24 cellular contexts compared by ENCODE assay signal in genomic region chr13:110445722-110446569, GRCh38.
DNase-seq lines count a peak whose midpoint lies in the region; ATAC-seq, FAIRE-seq and TF ChIP-seq lines count a peak whose summit lies in the region.
"Had no signal": no experiment of that assay in that cellular context is flagged by ENCODE, and none has a peak within 500 bp of the region (broad histone marks: within the 10 kb centered on the region; RNA-seq: fewer than 3 reads in every experiment).

No MANE protein-coding gene starts in this region.

- H3K27me3 ChIP-seq in bronchial epithelial cell (ENCODE audit: control insufficient read depth, insufficient read depth, low read length) (no peaks in the 10 kb centered on the region), HepG2 (ENCODE audit: control insufficient read depth in 1 of 2, insufficient read depth in 2 of 2, low read length in 2 of 2) (peaks cover 3 to 64% of the 10 kb centered on the region in 2 experiments; a peak in 4 of 5 replicates)
- H3K27me3 ChIP-seq: MG63, ovary, upper lobe of left lung had no signal

- FAIRE-seq in bronchial epithelial cell (lab: Jason Lieb, UNC) (no peak), HepG2 (lab: Jason Lieb, UNC) (no peak)
- FAIRE-seq: A204.1, frontal cortex had no signal

- no peak for DNase-seq in stimulated activated naive CD8-positive, alpha-beta T cell treated with anti-CD3 and anti-CD28 coated beads, Interleukin-15, amount 100 ng/mL, for 72 hours
- no peak for DNase-seq in stimulated activated naive CD8-positive, alpha-beta T cell treated with anti-CD3 and anti-CD28 coated beads, Interleukin-15, Interleukin-2, amounts not matched to agents 100 U/mL and 50 U/mL, for 24 hours
- DNase-seq in bronchial epithelial cell (ENCODE audit: low read depth) (peak; percentile 43), HepG2 (ENCODE audit: low spot score) (no peak), middle frontal gyrus (ENCODE audit: extremely low spot score, low spot score) (no peak), posterior vena cava (ENCODE audit: low spot score) (no peak)
- no peak for DNase-seq in stimulated activated CD4-positive, alpha-beta T cell treated with anti-CD3 and anti-CD28 coated beads, Interleukin-1b, Interleukin-23, amount 100 ng/mL, for 48 hours
- DNase-seq: activated B cell treated with CpG ODN at 0.5 μM for 24 hours; activated CD8-positive, alpha-beta memory T cell treated with anti-CD3 and anti-CD28 coated beads for 24 hours; activated naive CD8-positive, alpha-beta T cell treated with anti-CD3 and anti-CD28 coated beads, Interleukin-2, amount 10 ng/mL, durations not matched to agents 7 days and 5 days; CD4-positive, alpha-beta T cell; central memory CD4-positive, alpha-beta T cell; endodermal cell; left ventricle myocardium inferior; MG63; NCI-H1930; NCI-H446 treated with DMSO at 0.1 percent for 48 hours; SHP77 treated with DMSO at 0.1 percent for 48 hours; T-helper 17 cell; upper lobe of left lung had no signal

- H3K9ac ChIP-seq in HepG2 (ENCODE audit: insufficient read depth, low read depth, low read length): no peak overlapping the region

- no peaks in the 10 kb centered on the region for H4K20me1 ChIP-seq in HepG2 (ENCODE audit: insufficient read depth, low read length)

- TF ChIP-seq CTCF in bronchial epithelial cell (IDR thresholded peaks at IDR 0.05; ENCODE audit: insufficient read depth, low read length, severe bottlenecking) (no peak), HepG2 (CRISPR knock-in tag; IDR thresholded peaks at IDR 0.05) (no peak)

- CTCF ChIA-PET in HepG2 (lab: Yijun Ruan, JAX; ENCODE audit: low intra/inter-chr PET ratio, low total read pairs): no interaction called here

- intact Hi-C loops in HepG2 (cut with micrococcal nuclease; ENCODE audit: unreplicated experiment): no loop called here
- intact Hi-C loops in posterior vena cava (cut with DNase I): no loop called here

- no TSS peak for BruUV-seq in HepG2 (replicated peaks; lab: Mats Ljungman, UMichigan)

- ATAC-seq in stimulated activated naive CD8-positive, alpha-beta T cell treated with anti-CD3 and anti-CD28 coated beads, Interleukin-15, amount 100 ng/mL, for 72 hours: peak; percentile 38
- ATAC-seq in stimulated activated naive CD8-positive, alpha-beta T cell treated with anti-CD3 and anti-CD28 coated beads, Interleukin-15, Interleukin-2, amounts not matched to agents 100 U/mL and 50 U/mL, for 24 hours: no peak
- ATAC-seq in HepG2 (no peak), GM18867 (IDR thresholded peaks at IDR 0.05; ENCODE audit: unreplicated experiment) (no peak)
- ATAC-seq: T-helper 17 cell had no signal

- H3K27ac ChIP-seq in HepG2 (ENCODE audit: extremely low read length, insufficient read depth, low read length): no peak overlapping the region
- H3K27ac ChIP-seq: left ventricle myocardium inferior, upper lobe of left lung had no signal

- H2AFZ ChIP-seq in HepG2 (ENCODE audit: low read length): no peak overlapping the region

- no peak overlapping the region for H3K4me2 ChIP-seq in HepG2 (ENCODE audit: low read depth, low read length)

- H3K9me3 ChIP-seq in HepG2 (ENCODE audit: low read length): no peaks in the 10 kb centered on the region
- H3K9me3 ChIP-seq: left ventricle myocardium inferior, MG63, ovary, upper lobe of left lung had no signal

- H3K4me1 ChIP-seq in HepG2 (ENCODE audit: insufficient read depth, low read length): peaks cover 18% of the 10 kb centered on the region
- H3K4me1 ChIP-seq: upper lobe of left lung had no signal

- no peak overlapping the region for H3K27ac Mint-ChIP-seq in stimulated activated naive CD8-positive, alpha-beta T cell treated with anti-CD3 and anti-CD28 coated beads, Interleukin-15, amount 100 ng/mL, for 72 hours
- H3K27ac Mint-ChIP-seq: activated B cell treated with CpG ODN at 0.5 μM for 24 hours; activated naive CD8-positive, alpha-beta T cell treated with anti-CD3 and anti-CD28 coated beads, Interleukin-2, amount 10 ng/mL, durations not matched to agents 7 days and 5 days; CD4-positive, alpha-beta T cell; endodermal cell; T-helper 17 cell had no signal

- no peaks in the 10 kb centered on the region for H3K9me3 Mint-ChIP-seq in stimulated activated naive CD8-positive, alpha-beta T cell treated with anti-CD3 and anti-CD28 coated beads, Interleukin-15, amount 100 ng/mL, for 72 hours
- H3K9me3 Mint-ChIP-seq: activated B cell treated with CpG ODN at 0.5 μM for 24 hours; activated naive CD8-positive, alpha-beta T cell treated with anti-CD3 and anti-CD28 coated beads, Interleukin-2, amount 10 ng/mL, durations not matched to agents 7 days and 5 days; CD4-positive, alpha-beta T cell; endodermal cell had no signal

- H3K36me3 ChIP-seq in bronchial epithelial cell (ENCODE audit: control insufficient read depth, insufficient read depth, low read length): no peaks in the 10 kb centered on the region
- no peaks in the 10 kb centered on the region for H3K36me3 ChIP-seq in HepG2 (replicated peaks in 1 of 2; ENCODE audit: control insufficient read depth in 1 of 2, insufficient read depth in 2 of 2, low read length in 2 of 2)
- H3K36me3 ChIP-seq: MG63, ovary had no signal

- H3K4me3 ChIP-seq in bronchial epithelial cell (ENCODE audit: low read depth, low read length): no peak overlapping the region
- H3K4me3 ChIP-seq in HepG2 (replicated peaks in 1 of 3; ENCODE audit: insufficient read depth in 1 of 3, low read depth in 2 of 3, low read length in 3 of 3): no peak overlapping the region
- H3K4me3 ChIP-seq: left ventricle myocardium inferior, MG63, ovary, upper lobe of left lung had no signal

- no peak for TF ChIP-seq POLR2A in HepG2 (IDR thresholded peaks at IDR 0.05; ENCODE audit: insufficient read depth in 1 of 2, low read depth in 2 of 2, low read length in 2 of 2)

- no peak for TF ChIP-seq RAD21 in HepG2 (CRISPR knock-in tag; IDR thresholded peaks at IDR 0.05)

- TF ChIP-seq EP300 in HepG2 (IDR thresholded peaks at IDR 0.05; ENCODE audit: low read depth in 2 of 2, low read length in 2 of 2): no peak
- no peak for TF ChIP-seq EP300 in HepG2 (CRISPR knock-in tag; IDR thresholded peaks at IDR 0.05; ENCODE audit: borderline replicate concordance)

- no peak overlapping the region for H3K4me3 Mint-ChIP-seq in stimulated activated naive CD8-positive, alpha-beta T cell treated with anti-CD3 and anti-CD28 coated beads, Interleukin-15, amount 100 ng/mL, for 72 hours
- H3K4me3 Mint-ChIP-seq: activated B cell treated with CpG ODN at 0.5 μM for 24 hours; activated naive CD8-positive, alpha-beta T cell treated with anti-CD3 and anti-CD28 coated beads, Interleukin-2, amount 10 ng/mL, durations not matched to agents 7 days and 5 days; CD4-positive, alpha-beta T cell; endodermal cell; T-helper 17 cell had no signal

- H3K79me2 ChIP-seq in HepG2 (ENCODE audit: insufficient read depth, low read length): no peaks in the 10 kb centered on the region

- POLR2A ChIA-PET in HepG2 (lab: Yijun Ruan, JAX): no interaction called here

- peaks cover 12% of the 10 kb centered on the region for H3K4me1 Mint-ChIP-seq in stimulated activated naive CD8-positive, alpha-beta T cell treated with anti-CD3 and anti-CD28 coated beads, Interleukin-15, amount 100 ng/mL, for 72 hours

- WGBS in HepG2 (ENCODE audit: low lambda C conversion rate): 39% methylated on average over 11 of the region's 25 CpGs

- in situ Hi-C loops in HepG2 (cut with HindIII; ENCODE audit: extremely low pct_ligation_motif_present, low pct_unique_long_range_greater_than_20kb): no loop called here

- peaks cover 84% of the 10 kb centered on the region for H3K27me3 Mint-ChIP-seq in stimulated activated naive CD8-positive, alpha-beta T cell treated with anti-CD3 and anti-CD28 coated beads, Interleukin-15, amount 100 ng/mL, for 72 hours

TF ChIP-seq in HepG2, 621 proteins besides CTCF, POLR2A, EP300 and RAD21:
- TF ChIP-seq ZNF556 (CRISPR knock-in tag; IDR thresholded peaks at IDR 0.05; ENCODE audit: borderline replicate concordance) (no peak), ZNF644 (CRISPR knock-in tag; IDR thresholded peaks at IDR 0.05; ENCODE audit: low read depth) (no peak), MNT (IDR thresholded peaks at IDR 0.05) (peak; percentile 56; the same call in 1 of the 2 replicates), PAX8 (CRISPR knock-in tag; IDR thresholded peaks at IDR 0.05; ENCODE audit: borderline replicate concordance) (no peak), IKZF5 (CRISPR knock-in tag; IDR thresholded peaks at IDR 0.05) (no peak), MIER2 (CRISPR knock-in tag; IDR thresholded peaks at IDR 0.05) (no peak), ZNF629 (CRISPR knock-in tag; conservative IDR thresholded peaks at IDR 0.05) (no peak)
